In genomic region chr6:18350728-18351127, GRCh38 we compare ENCODE assay signal across 1 cellular context.
TF ChIP-seq lines count a peak whose summit lies in the region.

No MANE protein-coding gene starts in this region.

TF ChIP-seq in K562, 482 proteins besides CTCF, POLR2A, EP300 and RAD21 (continued from another document):
- TF ChIP-seq NELFE (IDR thresholded peaks at IDR 0.05; ENCODE audit: insufficient read depth, insufficient read length): no peak
- no peak for TF ChIP-seq HDAC3 (IDR thresholded peaks at IDR 0.05; ENCODE audit: borderline replicate concordance, partially characterized antibody)
- TF ChIP-seq ZNF764 (CRISPR knock-in tag; IDR thresholded peaks at IDR 0.05; ENCODE audit: low read depth): no peak
- no peak for TF ChIP-seq SMARCE1 (IDR thresholded peaks at IDR 0.05)
- no peak for TF ChIP-seq ZNF239 (CRISPR knock-in tag; IDR thresholded peaks at IDR 0.05)
- no peak for TF ChIP-seq SMAD2 (IDR thresholded peaks at IDR 0.05; ENCODE audit: low read depth, low read length)
